18 cellular contexts compared by ENCODE assay signal in genomic region chr1:9440763-9441194, GRCh38.
DNase-seq lines count a peak whose midpoint lies in the region; ATAC-seq, FAIRE-seq and TF ChIP-seq lines count a peak whose summit lies in the region.
"Had no signal": no experiment of that assay in that cellular context is flagged by ENCODE, and none has a peak within 500 bp of the region (broad histone marks: within the 10 kb centered on the region; RNA-seq: fewer than 3 reads in every experiment).

No MANE protein-coding gene starts in this region.

- H3K4me2 ChIP-seq in A549 (no peak overlapping the region), H9 (ENCODE audit: insufficient read depth, insufficient read length, low read length) (no peak overlapping the region)

- intact Hi-C loops in sigmoid colon (cut with DNase I) = no loop called here

- peaks cover 17% of the 10 kb centered on the region for H3K27me3 Mint-ChIP-seq in H9 (ENCODE audit: low read depth)

- H3K9me3 ChIP-seq in A549 (no peaks in the 10 kb centered on the region), liver (ENCODE audit: control insufficient read depth in 4 of 4, low read length in 3 of 4) (no peaks in the 10 kb centered on the region), sigmoid colon (no peaks in the 10 kb centered on the region), H9 (ENCODE audit: control insufficient read depth, low read depth, low read length) (no peaks in the 10 kb centered on the region)
- H3K9me3 ChIP-seq: MG63 had no signal

- CTCF ChIA-PET in A549 (lab: Yijun Ruan, JAX) = interaction anchor here (0.6 to 2.5 kb wide), 7 partner anchors 10 to 183 kb away, joined by 3 to 11 read pairs (median 5); no protein-coding TSS in a partner anchor

- no peaks in the 10 kb centered on the region for H3K23me2 ChIP-seq in H9 (ENCODE audit: insufficient read length, low read depth, low read length, poor library complexity, severe bottlenecking)

- peak overlapping the region in 1 of 2 donors; percentile 4 for H3K9ac ChIP-seq in liver (ENCODE audit: low read depth in 1 of 2, low read length in 2 of 2)
- no peak overlapping the region for H3K9ac ChIP-seq in H9 (ENCODE audit: extremely low read depth, insufficient read length, low read length)

- H3T11ph ChIP-seq in H9 (ENCODE audit: low read length) = no peak overlapping the region

- H3K4me3 Mint-ChIP-seq in H9 = no peak overlapping the region
- H3K4me3 Mint-ChIP-seq: activated CD8-positive, alpha-beta memory T cell treated with anti-CD3 and anti-CD28 coated beads, Interleukin-2, amount 10 ng/mL, durations not matched to agents 7 days and 5 days; activated naive CD4-positive, alpha-beta T cell treated with anti-CD3 and anti-CD28 coated beads for 36 hours; CD4-positive, alpha-beta memory T cell; central memory CD8-positive, alpha-beta T cell had no signal

- H3K79me1 ChIP-seq in H9 (ENCODE audit: insufficient read depth, low read depth, low read length, poor library complexity, severe bottlenecking) = no peaks in the 10 kb centered on the region

- no peak overlapping the region for H3K56ac ChIP-seq in H9 (ENCODE audit: insufficient read length, low read depth, low read length)

- TF ChIP-seq POLR2A in A549 (IDR thresholded peaks at IDR 0.05; ENCODE audit: low read length) = no peak
- no peak for TF ChIP-seq POLR2A in sigmoid colon (IDR thresholded peaks at IDR 0.05)

- DNase-seq in A549 (ENCODE audit: low read depth in 1 of 2, low spot score in 1 of 2) (no peak), epithelial cell of prostate (ENCODE audit: low read depth, low spot score) (no peak), sigmoid colon (no peak), HCEC 1CT (no peak), H9 (no peak), NCI-H526 (lab: John Stamatoyannopoulos, UW) (no peak)
- DNase-seq: activated CD8-positive, alpha-beta memory T cell treated with anti-CD3 and anti-CD28 coated beads, Interleukin-2, amount 10 ng/mL, durations not matched to agents 7 days and 5 days; activated naive CD4-positive, alpha-beta T cell treated with anti-CD3 and anti-CD28 coated beads for 36 hours; CD4-positive, alpha-beta memory T cell; NCI-H2081 treated with DMSO at 0.1 percent for 48 hours; NCI-H774; RPMI8226 had no signal

- H2BK12ac ChIP-seq in H9 (ENCODE audit: insufficient read length, low read depth, low read length) = no peak overlapping the region

- ATAC-seq in A549 (no peak), GM19324 (IDR thresholded peaks at IDR 0.05; ENCODE audit: low FRiP score, unreplicated experiment) (no peak)
- ATAC-seq: activated CD8-positive, alpha-beta memory T cell treated with anti-CD3 and anti-CD28 coated beads, Interleukin-2, amount 10 ng/mL, durations not matched to agents 7 days and 5 days had no signal

- H3K4me3 ChIP-seq in A549 (no peak overlapping the region), liver (ENCODE audit: low read depth in 1 of 3, low read length in 3 of 3) (no peak overlapping the region), sigmoid colon (no peak overlapping the region)
- H3K4me3 ChIP-seq: MG63 had no signal

- no peaks in the 10 kb centered on the region for H3K36me3 Mint-ChIP-seq in H9 (ENCODE audit: insufficient read depth in 1 of 3, low read depth in 3 of 3)
- H3K36me3 Mint-ChIP-seq: activated CD8-positive, alpha-beta memory T cell treated with anti-CD3 and anti-CD28 coated beads, Interleukin-2, amount 10 ng/mL, durations not matched to agents 7 days and 5 days; CD4-positive, alpha-beta memory T cell had no signal

- H2BK20ac ChIP-seq in H9 (ENCODE audit: low read depth, low read length, poor library complexity, severe bottlenecking) = no peak overlapping the region

- no peaks in the 10 kb centered on the region for H3K79me2 ChIP-seq in H9 (ENCODE audit: insufficient read depth, low read length)

- no peak overlapping the region for H3K4ac ChIP-seq in H9 (ENCODE audit: low read depth, low read length)

- WGBS in A549 (ENCODE audit: missing lambda C conversion rate) = 92% methylated on average over 3 of the region's 3 CpGs
- WGBS in liver = 53% methylated on average over 3 of the region's 3 CpGs
- WGBS in sigmoid colon, 2 donors = 82 to 83% methylated on average over 3 of the region's 3 CpGs
- no CpG with 5 or more reads among the region's 3 CpGs for WGBS in H9 (ENCODE audit: extremely low coverage, insufficient read length, low lambda C conversion rate)

- H3K27ac Mint-ChIP-seq in H9 = peak overlapping the region in 1 of 3 experiments; percentile 83; a peak in 1 of 7 replicates
- H3K27ac Mint-ChIP-seq: activated CD8-positive, alpha-beta memory T cell treated with anti-CD3 and anti-CD28 coated beads, Interleukin-2, amount 10 ng/mL, durations not matched to agents 7 days and 5 days; activated naive CD4-positive, alpha-beta T cell treated with anti-CD3 and anti-CD28 coated beads for 36 hours; CD4-positive, alpha-beta memory T cell had no signal

- POLR2A ChIA-PET in A549 (lab: Yijun Ruan, JAX) = no interaction called here

- no peak overlapping the region for H3K14ac ChIP-seq in H9 (ENCODE audit: insufficient read depth, low read length)

- H2BK120ac ChIP-seq in H9 (ENCODE audit: low read depth, low read length, poor library complexity, severe bottlenecking) = no peak overlapping the region

- H3K36me3 ChIP-seq in liver (ENCODE audit: control insufficient read depth in 4 of 4, insufficient read depth in 3 of 4, low read depth in 1 of 4, low read length in 3 of 4) = no peaks in the 10 kb centered on the region
- no peaks in the 10 kb centered on the region for H3K36me3 ChIP-seq in sigmoid colon
- H3K36me3 ChIP-seq: MG63 had no signal

- no peak overlapping the region for H2AK5ac ChIP-seq in H9 (ENCODE audit: insufficient read length, low read length)

- no peak overlapping the region for H3K18ac ChIP-seq in H9 (ENCODE audit: insufficient read length, low read depth, low read length)

- no peaks in the 10 kb centered on the region for H3K9me3 Mint-ChIP-seq in H9
- H3K9me3 Mint-ChIP-seq: activated naive CD4-positive, alpha-beta T cell treated with anti-CD3 and anti-CD28 coated beads for 36 hours; CD4-positive, alpha-beta memory T cell; central memory CD8-positive, alpha-beta T cell had no signal

- no peaks in the 10 kb centered on the region for H3K27me3 ChIP-seq in liver (ENCODE audit: control insufficient read depth in 4 of 4, insufficient read depth in 4 of 4, low read length in 3 of 4)
- H3K27me3 ChIP-seq in sigmoid colon = no peaks in the 10 kb centered on the region
- H3K27me3 ChIP-seq in H9 (ENCODE audit: insufficient read depth, low read length) = no peaks in the 10 kb centered on the region
- H3K27me3 ChIP-seq: MG63 had no signal

- peaks cover 4 to 20% of the 10 kb centered on the region in 2 experiments; a peak in 2 of 4 replicates for H3K4me1 Mint-ChIP-seq in H9
- H3K4me1 Mint-ChIP-seq: activated CD8-positive, alpha-beta memory T cell treated with anti-CD3 and anti-CD28 coated beads, Interleukin-2, amount 10 ng/mL, durations not matched to agents 7 days and 5 days; CD4-positive, alpha-beta memory T cell; central memory CD8-positive, alpha-beta T cell had no signal

- H4K91ac ChIP-seq in H9 (ENCODE audit: insufficient read length, low read depth, low read length) = no peak overlapping the region

- no peak overlapping the region for H2BK5ac ChIP-seq in H9 (ENCODE audit: insufficient read length, low read length)

- no peak overlapping the region for H2BK15ac ChIP-seq in H9 (ENCODE audit: low read depth, low read length)

- H3K27ac ChIP-seq in A549 = peak overlapping the region; percentile 86; a peak in 5 of 6 replicates
- H3K27ac ChIP-seq in epithelial cell of prostate = peak overlapping the region; percentile 20
- peak overlapping the region; percentile 81 to 88 for H3K27ac ChIP-seq in liver (ENCODE audit: low read depth in 1 of 2, low read length in 2 of 2)
- peak overlapping the region; percentile 60 to 80 (median 74) for H3K27ac ChIP-seq in sigmoid colon
- no peak overlapping the region for H3K27ac ChIP-seq in H9 (ENCODE audit: insufficient read length, low read depth, low read length)

- TF ChIP-seq CTCF in A549 (IDR thresholded peaks at IDR 0.05) (no peak), liver (IDR thresholded peaks at IDR 0.05; ENCODE audit: low read depth, low read length, missing input control) (no peak), sigmoid colon (IDR thresholded peaks at IDR 0.05) (no peak), H9 (conservative IDR thresholded peaks at IDR 0.05) (no peak)

- no peak overlapping the region for H2AFZ ChIP-seq in H9 (ENCODE audit: low read length)

- TF ChIP-seq EP300 in A549 (IDR thresholded peaks at IDR 0.05) = no peak
- TF ChIP-seq EP300 in sigmoid colon (IDR thresholded peaks at IDR 0.05) = no peak

- no peak for FAIRE-seq in A549 (lab: Jason Lieb, UNC)
- FAIRE-seq: A204.1, G401.6 had no signal

- no peak overlapping the region for H4K8ac ChIP-seq in H9 (replicated peaks; ENCODE audit: insufficient read length, low read depth, low read length)

- no peak overlapping the region for H4K5ac ChIP-seq in H9 (ENCODE audit: insufficient read length, low read depth, low read length)

- no peak overlapping the region for H3K23ac ChIP-seq in H9 (ENCODE audit: insufficient read length, low read depth, low read length)

- TF ChIP-seq RAD21 in A549 (conservative IDR thresholded peaks at IDR 0.05 in 1 of 2, IDR thresholded peaks at IDR 0.05 in 1 of 2) (no peak), liver (IDR thresholded peaks at IDR 0.05) (no peak)

- no peaks in the 10 kb centered on the region for H4K20me1 ChIP-seq in H9 (ENCODE audit: control insufficient read depth, insufficient read depth, insufficient read length)

- H3K4me1 ChIP-seq in A549 = peaks cover 52% of the 10 kb centered on the region
- peaks cover 18 to 59% (median 31%) of the 10 kb centered on the region in 4 donors for H3K4me1 ChIP-seq in liver (ENCODE audit: control insufficient read depth in 4 of 4, insufficient read depth in 4 of 4, low read length in 3 of 4)
- H3K4me1 ChIP-seq in sigmoid colon = peaks cover 0 to 38% (median 26%) of the 10 kb centered on the region in 4 donors
- H3K4me1 ChIP-seq in H9 (ENCODE audit: insufficient read depth, low read length) = no peaks in the 10 kb centered on the region; the same call in 1 of the 2 replicates

TF ChIP-seq in liver, 16 proteins besides CTCF, POLR2A, EP300 and RAD21 (continues in another document):
- no peak for TF ChIP-seq FOXA2 (IDR thresholded peaks at IDR 0.05)
- no peak for TF ChIP-seq HNF4G (IDR thresholded peaks at IDR 0.05)
- peak in 1 of 2 donors; percentile 17 for TF ChIP-seq HNF4A (conservative IDR thresholded peaks at IDR 0.05)
